In the genomic region with DNA sequence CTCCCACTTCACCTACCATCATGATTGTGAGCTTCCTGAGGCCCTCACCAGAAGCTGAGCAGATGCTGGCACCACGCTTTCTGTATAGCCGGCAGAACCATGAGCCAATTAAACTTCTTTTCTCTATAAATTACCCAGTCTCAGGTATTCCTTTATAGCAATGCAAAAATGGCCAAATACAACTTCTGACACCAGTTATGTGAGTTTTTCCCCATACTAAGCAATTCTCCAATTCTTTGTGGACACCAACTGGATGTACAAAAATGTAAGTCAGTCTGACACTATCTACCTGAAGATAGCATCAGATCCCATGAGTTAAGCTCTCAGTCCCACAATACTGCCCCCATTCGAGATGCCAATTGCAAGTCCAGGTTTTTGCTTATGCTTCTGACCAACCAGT, we compare ENCODE assay signal across 34 cellular contexts.
"Had no signal": no experiment of that assay in that cellular context is flagged by ENCODE, and none has a peak within 500 bp of the region (broad histone marks: within the 10 kb centered on the region; RNA-seq: fewer than 3 reads in every experiment).

No MANE protein-coding gene starts in this region.

- DNase-seq: Karpas-422, Kasumi-1, MG63, MM.1S, MV-4-11, NCI-H1048, NCI-H1092, NCI-H1092 treated with DMSO at 0.1 percent for 48 hours, NCI-H1105, NCI-H1105 treated with DMSO at 0.1 percent for 48 hours, NCI-H1417, NCI-H1417 treated with DMSO at 0.1 percent for 48 hours, NCI-H1436, NCI-H1436 treated with DMSO at 0.1 percent for 48 hours, NCI-H146, NCI-H1694, NCI-H1694 treated with DMSO at 0.1 percent for 48 hours, NCI-H187, NCI-H187 treated with DMSO at 0.1 percent for 48 hours, NCI-H1930, NCI-H2029, NCI-H2029 treated with DMSO at 0.1 percent for 48 hours, NCI-H2081, NCI-H2081 treated with DMSO at 0.1 percent for 48 hours, NCI-H2107, NCI-H2171, NCI-H2171 treated with DMSO at 0.1 percent for 48 hours, NCI-H2227 treated with DMSO at 0.1 percent for 48 hours, NCI-H226, NCI-H345, NCI-H446, NCI-H446 treated with DMSO at 0.1 percent for 48 hours, NCI-H510A, NCI-H510A treated with DMSO at 0.1 percent for 48 hours had no signal

- H3K4me3 ChIP-seq: MG63 had no signal

- H3K36me3 ChIP-seq: MG63 had no signal
